ENCODE assay signal across 25 cellular contexts in the genomic region with DNA sequence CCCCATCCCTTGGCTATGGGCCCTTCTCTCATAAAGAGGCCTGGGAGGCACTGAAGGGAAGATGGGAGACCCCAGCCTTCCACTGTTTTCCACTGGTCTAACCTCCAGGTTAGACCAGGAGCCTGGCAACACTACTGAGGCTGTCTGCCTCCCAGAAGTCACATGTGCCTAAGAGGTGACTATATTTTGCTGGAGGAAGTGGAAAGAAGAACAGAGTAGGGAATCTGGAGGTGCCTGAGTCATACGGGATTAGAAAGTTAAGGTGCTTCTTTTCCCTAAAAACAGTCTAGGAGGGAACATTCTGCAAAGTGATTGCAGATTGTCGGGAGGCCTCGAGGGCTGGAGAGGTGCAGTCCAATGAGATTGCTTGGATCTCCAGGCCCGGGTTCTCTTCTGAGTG. TPM values are rescaled to one million over a fixed set of nuclear protein-coding genes. Genes with fewer than 3 reads are reported as not detected.
"Had no signal": no experiment of that assay in that cellular context is flagged by ENCODE, and none has a peak within 500 bp of the region (broad histone marks: within the 10 kb centered on the region; RNA-seq: fewer than 3 reads in every experiment).

No MANE protein-coding gene starts in this region.

- H3K36me3 Mint-ChIP-seq: activated naive CD4-positive, alpha-beta T cell treated with anti-CD3 and anti-CD28 coated beads, Interleukin-2, amount 50 U/mL, for 72 hours had no signal

- H3K9me3 Mint-ChIP-seq: activated CD8-positive, alpha-beta T cell treated with anti-CD3 and anti-CD28 coated beads for 36 hours; activated naive CD4-positive, alpha-beta T cell treated with anti-CD3 and anti-CD28 coated beads for 36 hours; activated naive CD4-positive, alpha-beta T cell treated with anti-CD3 and anti-CD28 coated beads, Interleukin-2, amount 50 U/mL, for 72 hours; activated T-cell treated with anti-CD3 and anti-CD28 coated beads, Interleukin-2, amount 50 U/mL, for 24 hours had no signal

- H3K9me3 ChIP-seq: adrenal gland, SJCRH30 had no signal

- H3K36me3 ChIP-seq: adrenal gland had no signal

- H3K27me3 Mint-ChIP-seq: brain had no signal

- DNase-seq: activated CD4-positive, alpha-beta T cell treated with anti-CD3 and anti-CD28 coated beads for 1 hour; activated CD4-positive, alpha-beta T cell treated with anti-CD3 and anti-CD28 coated beads for 48 hours; activated CD4-positive, CD25-positive, alpha-beta regulatory T cell; activated CD8-positive, alpha-beta T cell treated with anti-CD3 and anti-CD28 coated beads for 36 hours; activated gamma-delta T cell treated with Interleukin-2 at 50 U/mL for 16 hours; activated naive CD4-positive, alpha-beta T cell treated with anti-CD3 and anti-CD28 coated beads for 36 hours; activated T-cell treated with anti-CD3 and anti-CD28 coated beads, Interleukin-2, amount 50 U/mL, for 24 hours; anterior cingulate cortex; Karpas-422; KBM-7; NCI-H1105; NCI-H1417 treated with DMSO at 0.1 percent for 48 hours; NCI-H187 treated with DMSO at 0.1 percent for 48 hours; NCI-H2081; NCI-H524 treated with DMSO at 0.1 percent for 48 hours; SHP77; SJCRH30; T1000; WERI-Rb-1 had no signal

- H3K27ac ChIP-seq: SJCRH30, SK-N-MC, WERI-Rb-1 had no signal

- H3K4me1 Mint-ChIP-seq: IgD-negative memory B cell had no signal

- H3K27me3 ChIP-seq: adrenal gland, SJCRH30 had no signal

- H3K4me3 Mint-ChIP-seq: activated CD8-positive, alpha-beta T cell treated with anti-CD3 and anti-CD28 coated beads for 36 hours; activated naive CD4-positive, alpha-beta T cell treated with anti-CD3 and anti-CD28 coated beads for 36 hours; activated T-cell treated with anti-CD3 and anti-CD28 coated beads, Interleukin-2, amount 50 U/mL, for 24 hours; brain; IgD-negative memory B cell had no signal

- ATAC-seq: activated CD8-positive, alpha-beta T cell treated with anti-CD3 and anti-CD28 coated beads for 36 hours; activated naive CD4-positive, alpha-beta T cell treated with anti-CD3 and anti-CD28 coated beads, Interleukin-2, amount 50 U/mL, for 72 hours; Panc1 had no signal

- H3K27ac Mint-ChIP-seq: activated CD8-positive, alpha-beta T cell treated with anti-CD3 and anti-CD28 coated beads for 36 hours; activated naive CD4-positive, alpha-beta T cell treated with anti-CD3 and anti-CD28 coated beads for 36 hours; activated naive CD4-positive, alpha-beta T cell treated with anti-CD3 and anti-CD28 coated beads, Interleukin-2, amount 50 U/mL, for 72 hours; activated T-cell treated with anti-CD3 and anti-CD28 coated beads, Interleukin-2, amount 50 U/mL, for 24 hours; IgD-negative memory B cell had no signal

- H3K4me3 ChIP-seq: adrenal gland, SJCRH30, SK-N-MC had no signal

RNA-seq across cellular contexts. Expression of gene NFASC, which starts 4.6 kb away (rescaled TPM):
- total RNA-seq: activated CD8-positive, alpha-beta T cell treated with anti-CD3 and anti-CD28 coated beads for 36 hours had no signal
